ENCODE assay signal across 25 cellular contexts in the genomic region with DNA sequence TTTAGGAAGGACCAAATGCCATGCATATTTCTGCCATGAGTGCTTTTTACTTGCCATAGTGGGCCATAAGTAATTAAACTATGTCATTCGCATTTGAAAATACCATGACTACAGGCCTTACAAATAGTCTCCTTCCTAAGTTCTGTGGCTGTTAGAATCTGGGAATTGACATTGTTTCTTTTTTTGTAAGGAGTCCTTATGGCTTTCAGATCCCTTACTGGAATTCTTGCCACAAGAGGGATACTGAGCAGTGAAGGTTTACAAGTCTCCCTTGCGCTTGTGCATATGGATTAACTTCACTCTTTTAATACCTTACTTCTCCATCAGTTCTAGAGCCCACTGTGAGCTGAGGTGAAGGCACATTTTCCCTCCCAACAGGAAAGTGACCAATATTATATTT.
"Had no signal": no experiment of that assay in that cellular context is flagged by ENCODE, and none has a peak within 500 bp of the region (broad histone marks: within the 10 kb centered on the region; RNA-seq: fewer than 3 reads in every experiment).

No MANE protein-coding gene starts in this region.

- H3K27me3 ChIP-seq: brain microvascular endothelial cell, gastroesophageal sphincter, heart left ventricle, right lobe of liver, upper lobe of left lung had no signal

- H3K4me3 ChIP-seq: coronary artery, gastroesophageal sphincter, heart left ventricle, left ventricle myocardium inferior, psoas muscle, right lobe of liver, upper lobe of left lung had no signal

- H3K36me3 ChIP-seq: brain microvascular endothelial cell, gastroesophageal sphincter, heart left ventricle, left ventricle myocardium inferior, right lobe of liver, upper lobe of left lung had no signal

- DNase-seq: activated CD4-positive, alpha-beta T cell treated with anti-CD3 and anti-CD28 coated beads, Interleukin-2, amount 10 ng/mL, durations not matched to agents 24 days and 14 days; activated CD4-positive, CD25-positive, alpha-beta regulatory T cell; activated CD8-positive, alpha-beta T cell treated with anti-CD3 and anti-CD28 coated beads for 36 hours; activated effector memory CD4-positive, alpha-beta T cell treated with Interleukin-2 at 50 U/mL for 16 hours; activated naive CD4-positive, alpha-beta T cell treated with anti-CD3 and anti-CD28 coated beads, Interleukin-2, amount 10 ng/mL, durations not matched to agents 7 days and 5 days; activated naive CD8-positive, alpha-beta T cell treated with anti-CD3 and anti-CD28 coated beads, Interleukin-2, amount 50 U/mL, for 24 hours; activated T-cell treated with anti-CD3 and anti-CD28 coated beads, Interleukin-2, amount 50 U/mL, for 24 hours; anterior cingulate cortex; brain microvascular endothelial cell; central memory CD4-positive, alpha-beta T cell; heart left ventricle; islet precursor cell; left ventricle myocardium inferior; mammary epithelial cell; psoas muscle; right lobe of liver; small intestine; stimulated activated CD4-positive, alpha-beta T cell treated with anti-CD3 and anti-CD28 coated beads, Interleukin-15, amount 100 ng/mL, for 24 hours; stimulated activated CD4-positive, alpha-beta T cell treated with anti-CD3 and anti-CD28 coated beads, Interleukin-2, amount 100 ng/mL, for 48 hours; stimulated activated naive CD8-positive, alpha-beta T cell treated with anti-CD3 and anti-CD28 coated beads, Interleukin-15, amount 100 ng/mL, for 72 hours; T-helper 1 cell; T-helper 9 cell; upper lobe of left lung had no signal
